In the genomic region with DNA sequence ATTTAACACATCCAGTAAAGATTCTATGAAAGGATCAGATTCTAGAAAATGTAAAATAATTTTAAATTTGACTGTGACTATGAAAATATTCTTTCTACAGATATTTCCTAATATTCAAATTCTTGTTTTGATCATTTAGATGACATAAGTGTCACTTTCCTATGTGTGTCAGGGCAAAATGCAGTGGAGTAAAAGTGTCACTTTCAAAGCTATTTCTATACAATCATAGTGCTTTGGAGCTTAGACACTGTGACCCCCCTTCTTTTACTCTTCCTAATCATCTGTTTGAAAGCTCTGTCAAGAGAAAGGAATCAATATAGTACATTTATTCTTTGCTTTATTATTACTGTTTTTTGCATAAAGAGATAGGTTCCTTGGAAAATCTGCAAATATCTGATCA, we compare ENCODE assay signal across 35 cellular contexts.
"Had no signal": no experiment of that assay in that cellular context is flagged by ENCODE, and none has a peak within 500 bp of the region (broad histone marks: within the 10 kb centered on the region; RNA-seq: fewer than 3 reads in every experiment).

No MANE protein-coding gene starts in this region.

- H3K36me3 ChIP-seq: MG63 had no signal

- H3K4me2 ChIP-seq: KMS-11 had no signal

- H3K27me3 ChIP-seq: MG63 had no signal

- H3K9me3 ChIP-seq: MG63 had no signal

- H3K27ac ChIP-seq: KMS-11 had no signal

- DNase-seq: Karpas-422, Kasumi-1, KG1, MG63, MM.1S, MV-4-11, NCI-H1048, NCI-H1092, NCI-H1092 treated with DMSO at 0.1 percent for 48 hours, NCI-H1105, NCI-H1105 treated with DMSO at 0.1 percent for 48 hours, NCI-H1417, NCI-H1417 treated with DMSO at 0.1 percent for 48 hours, NCI-H1436, NCI-H1436 treated with DMSO at 0.1 percent for 48 hours, NCI-H146, NCI-H1694, NCI-H1694 treated with DMSO at 0.1 percent for 48 hours, NCI-H187, NCI-H187 treated with DMSO at 0.1 percent for 48 hours, NCI-H1930, NCI-H2029, NCI-H2029 treated with DMSO at 0.1 percent for 48 hours, NCI-H2081, NCI-H2081 treated with DMSO at 0.1 percent for 48 hours, NCI-H2107, NCI-H2171, NCI-H2171 treated with DMSO at 0.1 percent for 48 hours, NCI-H2227 treated with DMSO at 0.1 percent for 48 hours, NCI-H226, NCI-H345, NCI-H446, NCI-H446 treated with DMSO at 0.1 percent for 48 hours, NCI-H510A had no signal

- H3K9ac ChIP-seq: KMS-11 had no signal

- H3K4me3 ChIP-seq: MG63 had no signal
